1 cellular context compared by ENCODE assay signal in genomic region chr1:94153133-94153532, GRCh38.
TF ChIP-seq lines count a peak whose summit lies in the region.

No MANE protein-coding gene starts in this region.

TF ChIP-seq in HepG2, 621 proteins besides CTCF, POLR2A, EP300 and RAD21:
- TF ChIP-seq ZNF883 (CRISPR knock-in tag; IDR thresholded peaks at IDR 0.05; ENCODE audit: not compliant biosample characterization) (no peak), HNRNPUL1 (IDR thresholded peaks at IDR 0.05; ENCODE audit: low read depth, low read length) (no peak), WIZ (CRISPR knock-in tag; IDR thresholded peaks at IDR 0.05) (no peak), ZFP36 (IDR thresholded peaks at IDR 0.05; ENCODE audit: borderline replicate concordance, low read depth, low read length, partially characterized antibody) (no peak), DMAP1 (CRISPR knock-in tag; IDR thresholded peaks at IDR 0.05) (no peak), SPEN (CRISPR knock-in tag; IDR thresholded peaks at IDR 0.05; ENCODE audit: low read depth) (no peak), HIC2 (CRISPR knock-in tag; IDR thresholded peaks at IDR 0.05; ENCODE audit: low read depth) (no peak), ZNF263 (CRISPR knock-in tag; IDR thresholded peaks at IDR 0.05) (no peak), ZNF577 (CRISPR knock-in tag; IDR thresholded peaks at IDR 0.05; ENCODE audit: borderline replicate concordance, low read depth) (no peak), GABPA (IDR thresholded peaks at IDR 0.05; ENCODE audit: low read depth, low read length) (no peak), GABPA (CRISPR knock-in tag; IDR thresholded peaks at IDR 0.05; ENCODE audit: low read depth) (no peak), ZSCAN29 (CRISPR knock-in tag; conservative IDR thresholded peaks at IDR 0.05) (no peak), HNF1A (IDR thresholded peaks at IDR 0.05; ENCODE audit: low read depth) (no peak), HNF1A (CRISPR knock-in tag; IDR thresholded peaks at IDR 0.05; ENCODE audit: borderline replicate concordance) (no peak), ZBTB43 (CRISPR knock-in tag; conservative IDR thresholded peaks at IDR 0.05) (no peak)
